In genomic region chr12:47717443-47718193, GRCh38 we compare ENCODE assay signal across 1 cellular context.
TF ChIP-seq lines count a peak whose summit lies in the region.

No MANE protein-coding gene starts in this region.

TF ChIP-seq in HepG2, 621 proteins besides CTCF, POLR2A, EP300 and RAD21 (continues in another document):
- TF ChIP-seq SRF (IDR thresholded peaks at IDR 0.05; ENCODE audit: low read depth, low read length) = no peak
- TF ChIP-seq ERF (CRISPR knock-in tag; IDR thresholded peaks at IDR 0.05) = no peak
- TF ChIP-seq ZNF124 (CRISPR knock-in tag; IDR thresholded peaks at IDR 0.05) = peak; percentile 36; the same call in 1 of the 2 replicates
- TF ChIP-seq TERF1 (CRISPR knock-in tag; IDR thresholded peaks at IDR 0.05) = no peak
- no peak for TF ChIP-seq GPBP1L1 (CRISPR knock-in tag; IDR thresholded peaks at IDR 0.05)
- TF ChIP-seq MXI1 (IDR thresholded peaks at IDR 0.05; ENCODE audit: borderline replicate concordance, low read depth, low read length) = 0 out of 3 replicates have a peak, but pooled peaks have one; percentile 20
- TF ChIP-seq ZNF10 (CRISPR knock-in tag; IDR thresholded peaks at IDR 0.05; ENCODE audit: borderline replicate concordance, low read depth) = no peak
- TF ChIP-seq NR2F1 (CRISPR knock-in tag; IDR thresholded peaks at IDR 0.05) = no peak
- TF ChIP-seq ZNF605 (CRISPR knock-in tag; IDR thresholded peaks at IDR 0.05) = 0 out of 2 replicates have a peak, but pooled peaks have one; percentile 55
- peak; percentile 66; the same call in 1 of the 2 replicates for TF ChIP-seq ZNF264 (CRISPR knock-in tag; IDR thresholded peaks at IDR 0.05)
- TF ChIP-seq ZNF619 (CRISPR knock-in tag; IDR thresholded peaks at IDR 0.05) = no peak
- TF ChIP-seq CHCHD3 (CRISPR knock-in tag; IDR thresholded peaks at IDR 0.05) = no peak
- no peak for TF ChIP-seq ZNF354B (CRISPR knock-in tag; IDR thresholded peaks at IDR 0.05)
- TF ChIP-seq NR2F2 (IDR thresholded peaks at IDR 0.05; ENCODE audit: borderline replicate concordance, low read depth) = no peak
- no peak for TF ChIP-seq PRPF4 (IDR thresholded peaks at IDR 0.05; ENCODE audit: low read depth, low read length, poor library complexity, severe bottlenecking)
- TF ChIP-seq ATAD3A (CRISPR knock-in tag; IDR thresholded peaks at IDR 0.05) = no peak
- peak; percentile 32; the same call in 1 of the 2 replicates for TF ChIP-seq KAT8 (CRISPR knock-in tag; IDR thresholded peaks at IDR 0.05)
- peak; percentile 34 to 73; a peak in 1 of 4 replicates for TF ChIP-seq HMGXB4 (CRISPR knock-in tag; IDR thresholded peaks at IDR 0.05; ENCODE audit: borderline replicate concordance in 1 of 2, low read depth in 1 of 2)
- no peak for TF ChIP-seq ZNF768 (CRISPR knock-in tag; IDR thresholded peaks at IDR 0.05)
- no peak for TF ChIP-seq MBNL3 (CRISPR knock-in tag; conservative IDR thresholded peaks at IDR 0.05)
- no peak for TF ChIP-seq ASH2L (IDR thresholded peaks at IDR 0.05; ENCODE audit: insufficient read length, low read depth, low read length)
- no peak for TF ChIP-seq ZNF609 (CRISPR knock-in tag; IDR thresholded peaks at IDR 0.05; ENCODE audit: borderline replicate concordance)
- TF ChIP-seq ZNF256 (CRISPR knock-in tag; conservative IDR thresholded peaks at IDR 0.05) = no peak
- TF ChIP-seq NFYB (CRISPR knock-in tag; IDR thresholded peaks at IDR 0.05) = no peak
- TF ChIP-seq MAFK (conservative IDR thresholded peaks at IDR 0.05 in 1 of 2, IDR thresholded peaks at IDR 0.05 in 1 of 2; ENCODE audit: low read length in 2 of 2) = no peak
- TF ChIP-seq ZNF776 (CRISPR knock-in tag; IDR thresholded peaks at IDR 0.05) = no peak
- peak; percentile 28; the same call in 1 of the 2 replicates for TF ChIP-seq GATAD2A (CRISPR knock-in tag; IDR thresholded peaks at IDR 0.05)
- no peak for TF ChIP-seq NFATC3 (CRISPR knock-in tag; IDR thresholded peaks at IDR 0.05)
- TF ChIP-seq ZNF687 (CRISPR knock-in tag; IDR thresholded peaks at IDR 0.05) = peak; percentile 44; the same call in 1 of the 2 replicates
- peak; percentile 57; the same call in 1 of the 2 replicates for TF ChIP-seq HNF1B (CRISPR knock-in tag; IDR thresholded peaks at IDR 0.05)
- TF ChIP-seq NCOA1 (CRISPR knock-in tag; IDR thresholded peaks at IDR 0.05) = no peak
- no peak for TF ChIP-seq ZMAT3 (CRISPR knock-in tag; conservative IDR thresholded peaks at IDR 0.05)
- TF ChIP-seq ZSCAN9 (CRISPR knock-in tag; IDR thresholded peaks at IDR 0.05; ENCODE audit: borderline replicate concordance) = no peak
- TF ChIP-seq REPIN1 (CRISPR knock-in tag; IDR thresholded peaks at IDR 0.05; ENCODE audit: borderline replicate concordance, low read depth) = no peak
- TF ChIP-seq CEBPG (CRISPR knock-in tag; IDR thresholded peaks at IDR 0.05) = no peak
- TF ChIP-seq ATF1 (CRISPR knock-in tag; IDR thresholded peaks at IDR 0.05) = no peak
- TF ChIP-seq ZNF564 (CRISPR knock-in tag; IDR thresholded peaks at IDR 0.05) = no peak
- peak; percentile 62 for TF ChIP-seq ZNF574 (CRISPR knock-in tag; IDR thresholded peaks at IDR 0.05)
- TF ChIP-seq ATF6 (CRISPR knock-in tag; conservative IDR thresholded peaks at IDR 0.05) = no peak
- TF ChIP-seq RFXAP (CRISPR knock-in tag; IDR thresholded peaks at IDR 0.05; ENCODE audit: borderline replicate concordance) = no peak
- no peak for TF ChIP-seq ATF7 (IDR thresholded peaks at IDR 0.05)
- no peak for TF ChIP-seq ATF7 (CRISPR knock-in tag; IDR thresholded peaks at IDR 0.05)
- no peak for TF ChIP-seq ZNF761 (CRISPR knock-in tag; conservative IDR thresholded peaks at IDR 0.05)
- no peak for TF ChIP-seq HNF4A (CRISPR knock-in tag; IDR thresholded peaks at IDR 0.05)
- peak; percentile 31; the same call in 1 of the 2 replicates for TF ChIP-seq ZFY (CRISPR knock-in tag; IDR thresholded peaks at IDR 0.05)
- peak; percentile 66 for TF ChIP-seq XRCC5 (optimal IDR thresholded peaks at IDR 0.05; ENCODE audit: low read length)
- TF ChIP-seq MEIS2 (CRISPR knock-in tag; IDR thresholded peaks at IDR 0.05) = no peak
- TF ChIP-seq FOXA3 (CRISPR knock-in tag; IDR thresholded peaks at IDR 0.05) = 0 out of 2 replicates have a peak, but pooled peaks have one; percentile 16
- TF ChIP-seq KMT2B (CRISPR knock-in tag; IDR thresholded peaks at IDR 0.05) = no peak
